ENCODE assay signal across 20 cellular contexts in the genomic region with DNA sequence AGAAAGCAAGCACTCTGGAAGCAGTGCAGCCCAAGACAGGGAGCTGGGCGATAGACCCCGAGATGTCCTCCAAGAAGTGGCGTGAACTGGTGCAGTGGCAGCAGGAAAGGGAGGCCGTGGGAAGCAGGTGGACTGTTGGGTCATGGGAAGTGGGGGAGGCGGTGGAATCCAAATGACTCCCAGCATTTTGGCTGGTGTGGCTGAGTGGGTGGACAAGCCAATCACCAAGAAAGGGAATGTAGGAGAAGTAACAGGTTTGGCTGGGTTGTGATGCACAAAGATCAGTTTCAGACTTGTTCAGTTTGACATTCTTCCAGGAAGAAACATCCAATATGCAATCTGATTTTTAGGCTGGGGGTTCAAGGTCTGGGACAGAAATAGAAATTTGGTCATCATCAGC. TPM values are rescaled to one million over a fixed set of nuclear protein-coding genes. Genes with fewer than 3 reads are reported as not detected.
DNase-seq lines count a peak whose midpoint lies in the region; ATAC-seq and TF ChIP-seq lines count a peak whose summit lies in the region.
"Had no signal": no experiment of that assay in that cellular context is flagged by ENCODE, and none has a peak within 500 bp of the region (broad histone marks: within the 10 kb centered on the region; RNA-seq: fewer than 3 reads in every experiment).

No MANE protein-coding gene starts in this region.

- no peaks in the 10 kb centered on the region for H3K79me2 ChIP-seq in GM23338 (replicated peaks; ENCODE audit: insufficient read depth)

- H3K36me3 ChIP-seq in breast epithelium: no peaks in the 10 kb centered on the region
- H3K36me3 ChIP-seq in prostate gland: no peaks in the 10 kb centered on the region
- H3K36me3 ChIP-seq in GM23338 (ENCODE audit: insufficient read depth): no peaks in the 10 kb centered on the region
- H3K36me3 ChIP-seq: BLaER1 had no signal

- TF ChIP-seq CTCF in breast epithelium (IDR thresholded peaks at IDR 0.05) (no peak), glutamatergic neuron (IDR thresholded peaks at IDR 0.05; ENCODE audit: partially characterized antibody, unreplicated experiment) (no peak), prostate gland (IDR thresholded peaks at IDR 0.05) (no peak), GM23338 (conservative IDR thresholded peaks at IDR 0.05; ENCODE audit: low read depth in 2 of 2) (no peak)

- H3K27ac Mint-ChIP-seq in glutamatergic neuron (ENCODE audit: unreplicated experiment): peak overlapping the region; percentile 7
- H3K27ac Mint-ChIP-seq in GM23338: no peak overlapping the region
- H3K27ac Mint-ChIP-seq: CD8-positive, alpha-beta T cell had no signal

- H2AFZ ChIP-seq in GM23338: no peak overlapping the region
- H2AFZ ChIP-seq: GM23248 had no signal

- no peak for TF ChIP-seq POLR2A in breast epithelium (IDR thresholded peaks at IDR 0.05)
- TF ChIP-seq POLR2A in prostate gland (IDR thresholded peaks at IDR 0.05): no peak

- H3K27me3 ChIP-seq in breast epithelium (no peaks in the 10 kb centered on the region), prostate gland (replicated peaks; ENCODE audit: insufficient read depth) (no peaks in the 10 kb centered on the region), GM23338 (ENCODE audit: insufficient read depth) (no peaks in the 10 kb centered on the region)
- H3K27me3 ChIP-seq: BLaER1 had no signal

- peaks cover 0 to 9% of the 10 kb centered on the region in 2 donors for H3K9me3 ChIP-seq in breast epithelium
- H3K9me3 ChIP-seq in prostate gland: no peaks in the 10 kb centered on the region

- H3K9me3 Mint-ChIP-seq in glutamatergic neuron (ENCODE audit: unreplicated experiment): peaks cover 6% of the 10 kb centered on the region
- H3K9me3 Mint-ChIP-seq in GM23338: peaks cover 7% of the 10 kb centered on the region

- no peak overlapping the region for H3K4me3 ChIP-seq in breast epithelium
- H3K4me3 ChIP-seq in prostate gland: no peak overlapping the region
- no peak overlapping the region for H3K4me3 ChIP-seq in GM23338
- H3K4me3 ChIP-seq: BLaER1, GM12878, GM23248 had no signal

- no peaks in the 10 kb centered on the region for H4K20me1 ChIP-seq in GM23338 (replicated peaks; ENCODE audit: insufficient read depth)
- H4K20me1 ChIP-seq: BLaER1 had no signal

- H3F3A ChIP-seq in GM23338 (replicated peaks; ENCODE audit: low read depth): no peaks in the 10 kb centered on the region

- ATAC-seq in GM23338: no peak
- ATAC-seq: CD8-positive, alpha-beta T cell; GM12878; Right ventricle myocardium inferior had no signal

- no peaks in the 10 kb centered on the region for H3K9me2 ChIP-seq in GM23338 (ENCODE audit: insufficient read depth)

- 59% methylated on average over 5 of the region's 5 CpGs for WGBS in prostate gland

- H3K4me1 ChIP-seq in breast epithelium (peaks cover 0 to 10% of the 10 kb centered on the region in 2 donors), prostate gland (replicated peaks) (no peaks in the 10 kb centered on the region), GM23338 (ENCODE audit: insufficient read depth) (no peaks in the 10 kb centered on the region)
- H3K4me1 ChIP-seq: BLaER1 had no signal

- H3K36me3 Mint-ChIP-seq in glutamatergic neuron (ENCODE audit: unreplicated experiment): peaks cover 8% of the 10 kb centered on the region
- H3K36me3 Mint-ChIP-seq in GM23338 (ENCODE audit: low read depth): 0 out of 3 replicates have a peak, but pooled peaks cover 2% of the 10 kb centered on the region

- intact Hi-C loops in breast epithelium (cut with DNase I; ENCODE audit: low total_unique reads) (no loop called here), prostate gland (cut with DNase I) (no loop called here)

- H3K4me1 Mint-ChIP-seq in glutamatergic neuron (ENCODE audit: low read depth, unreplicated experiment): peaks cover 15% of the 10 kb centered on the region
- H3K4me1 Mint-ChIP-seq in GM23338: no peaks in the 10 kb centered on the region

- no peak overlapping the region for H3K4me2 ChIP-seq in GM23338
- H3K4me2 ChIP-seq: BLaER1 had no signal

- H3K4me3 Mint-ChIP-seq in glutamatergic neuron (ENCODE audit: unreplicated experiment) (no peak overlapping the region), GM23338 (no peak overlapping the region; the same call in 2 of the 3 replicates)
- H3K4me3 Mint-ChIP-seq: CD8-positive, alpha-beta T cell had no signal

- DNase-seq in ELF-1 (ENCODE audit: low read depth, low spot score): peak; percentile 4
- DNase-seq in breast epithelium (ENCODE audit: low spot score in 2 of 2): peak in 1 of 2 donors; percentile 83
- DNase-seq in glutamatergic neuron: no peak
- DNase-seq in prostate gland (ENCODE audit: low spot score): peak; percentile 21
- no peak for DNase-seq in substantia nigra (lab: John Stamatoyannopoulos, UW)
- DNase-seq in kidney glomerular epithelial cell (lab: John Stamatoyannopoulos, UW): no peak
- no peak for DNase-seq in SIG-M5 treated with dmso at 0.1 percent for 504 hours (lab: John Stamatoyannopoulos, UW; ENCODE audit: unreplicated experiment)
- DNase-seq in GM23338 (ENCODE audit: low spot score): no peak
- DNase-seq: CD8-positive, alpha-beta T cell; DND-41; GDM1; GM23248; IMR-90; Karpas-422; MM.1S; NCI-H1092 treated with DMSO at 0.1 percent for 48 hours; NCI-H2227 treated with DMSO at 0.1 percent for 48 hours had no signal

- H3K27ac ChIP-seq in breast epithelium (peak overlapping the region; percentile 23 to 25), prostate gland (no peak overlapping the region), substantia nigra (ENCODE audit: low read depth, low read length, poor library complexity, severe bottlenecking) (no peak overlapping the region), GM23338 (ENCODE audit: low read depth) (no peak overlapping the region)
- H3K27ac ChIP-seq: BLaER1, GM23248 had no signal

- H3K27me3 Mint-ChIP-seq in glutamatergic neuron (ENCODE audit: unreplicated experiment): peaks cover 9% of the 10 kb centered on the region
- peaks cover 3% of the 10 kb centered on the region for H3K27me3 Mint-ChIP-seq in GM23338 (ENCODE audit: insufficient read depth, low read depth, poor library complexity)

TF ChIP-seq in GM23338, 12 proteins besides CTCF, POLR2A, EP300 and RAD21 (continues in another document):
- TF ChIP-seq, protein P1, sequence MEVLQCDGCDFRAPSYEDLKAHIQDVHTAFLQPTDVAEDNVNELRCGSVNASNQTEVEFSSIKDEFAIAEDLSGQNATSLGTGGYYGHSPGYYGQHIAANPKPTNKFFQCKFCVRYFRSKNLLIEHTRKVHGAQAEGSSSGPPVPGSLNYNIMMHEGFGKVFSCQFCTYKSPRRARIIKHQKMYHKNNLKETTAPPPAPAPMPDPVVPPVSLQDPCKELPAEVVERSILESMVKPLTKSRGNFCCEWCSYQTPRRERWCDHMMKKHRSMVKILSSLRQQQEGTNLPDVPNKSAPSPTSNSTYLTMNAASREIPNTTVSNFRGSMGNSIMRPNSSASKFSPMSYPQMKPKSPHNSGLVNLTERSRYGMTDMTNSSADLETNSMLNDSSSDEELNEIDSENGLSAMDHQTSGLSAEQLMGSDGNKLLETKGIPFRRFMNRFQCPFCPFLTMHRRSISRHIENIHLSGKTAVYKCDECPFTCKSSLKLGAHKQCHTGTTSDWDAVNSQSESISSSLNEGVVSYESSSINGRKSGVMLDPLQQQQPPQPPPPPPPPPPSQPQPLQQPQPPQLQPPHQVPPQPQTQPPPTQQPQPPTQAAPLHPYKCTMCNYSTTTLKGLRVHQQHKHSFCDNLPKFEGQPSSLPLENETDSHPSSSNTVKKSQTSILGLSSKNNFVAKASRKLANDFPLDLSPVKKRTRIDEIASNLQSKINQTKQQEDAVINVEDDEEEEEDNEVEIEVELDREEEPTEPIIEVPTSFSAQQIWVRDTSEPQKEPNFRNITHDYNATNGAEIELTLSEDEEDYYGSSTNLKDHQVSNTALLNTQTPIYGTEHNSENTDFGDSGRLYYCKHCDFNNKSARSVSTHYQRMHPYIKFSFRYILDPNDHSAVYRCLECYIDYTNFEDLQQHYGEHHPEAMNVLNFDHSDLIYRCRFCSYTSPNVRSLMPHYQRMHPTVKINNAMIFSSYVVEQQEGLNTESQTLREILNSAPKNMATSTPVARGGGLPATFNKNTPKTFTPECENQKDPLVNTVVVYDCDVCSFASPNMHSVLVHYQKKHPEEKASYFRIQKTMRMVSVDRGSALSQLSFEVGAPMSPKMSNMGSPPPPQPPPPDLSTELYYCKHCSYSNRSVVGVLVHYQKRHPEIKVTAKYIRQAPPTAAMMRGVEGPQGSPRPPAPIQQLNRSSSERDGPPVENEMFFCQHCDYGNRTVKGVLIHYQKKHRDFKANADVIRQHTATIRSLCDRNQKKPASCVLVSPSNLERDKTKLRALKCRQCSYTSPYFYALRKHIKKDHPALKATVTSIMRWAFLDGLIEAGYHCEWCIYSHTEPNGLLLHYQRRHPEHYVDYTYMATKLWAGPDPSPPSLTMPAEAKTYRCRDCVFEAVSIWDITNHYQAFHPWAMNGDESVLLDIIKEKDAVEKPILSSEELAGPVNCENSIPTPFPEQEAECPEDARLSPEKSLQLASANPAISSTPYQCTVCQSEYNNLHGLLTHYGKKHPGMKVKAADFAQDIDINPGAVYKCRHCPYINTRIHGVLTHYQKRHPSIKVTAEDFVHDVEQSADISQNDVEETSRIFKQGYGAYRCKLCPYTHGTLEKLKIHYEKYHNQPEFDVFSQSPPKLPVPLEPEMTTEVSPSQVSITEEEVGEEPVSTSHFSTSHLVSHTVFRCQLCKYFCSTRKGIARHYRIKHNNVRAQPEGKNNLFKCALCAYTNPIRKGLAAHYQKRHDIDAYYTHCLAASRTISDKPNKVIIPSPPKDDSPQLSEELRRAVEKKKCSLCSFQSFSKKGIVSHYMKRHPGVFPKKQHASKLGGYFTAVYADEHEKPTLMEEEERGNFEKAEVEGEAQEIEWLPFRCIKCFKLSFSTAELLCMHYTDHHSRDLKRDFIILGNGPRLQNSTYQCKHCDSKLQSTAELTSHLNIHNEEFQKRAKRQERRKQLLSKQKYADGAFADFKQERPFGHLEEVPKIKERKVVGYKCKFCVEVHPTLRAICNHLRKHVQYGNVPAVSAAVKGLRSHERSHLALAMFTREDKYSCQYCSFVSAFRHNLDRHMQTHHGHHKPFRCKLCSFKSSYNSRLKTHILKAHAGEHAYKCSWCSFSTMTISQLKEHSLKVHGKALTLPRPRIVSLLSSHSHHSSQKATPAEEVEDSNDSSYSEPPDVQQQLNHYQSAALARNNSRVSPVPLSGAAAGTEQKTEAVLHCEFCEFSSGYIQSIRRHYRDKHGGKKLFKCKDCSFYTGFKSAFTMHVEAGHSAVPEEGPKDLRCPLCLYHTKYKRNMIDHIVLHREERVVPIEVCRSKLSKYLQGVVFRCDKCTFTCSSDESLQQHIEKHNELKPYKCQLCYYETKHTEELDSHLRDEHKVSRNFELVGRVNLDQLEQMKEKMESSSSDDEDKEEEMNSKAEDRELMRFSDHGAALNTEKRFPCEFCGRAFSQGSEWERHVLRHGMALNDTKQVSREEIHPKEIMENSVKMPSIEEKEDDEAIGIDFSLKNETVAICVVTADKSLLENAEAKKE (CRISPR knock-in tag; IDR thresholded peaks at IDR 0.05): no peak
- no peak for TF ChIP-seq JUNB (IDR thresholded peaks at IDR 0.05; ENCODE audit: unreplicated experiment)
- no peak for TF ChIP-seq ZNF331 (CRISPR knock-in tag; IDR thresholded peaks at IDR 0.05; ENCODE audit: low read depth)

RNA-seq across cellular contexts. Expression of a gene that starts 46.0 kb away (rescaled TPM):
- total RNA-seq in breast epithelium (100 to 1,000 TPM; 142 to 215 (median 182) TPM), glutamatergic neuron (ENCODE audit: unreplicated experiment) (108 TPM), prostate gland (100 to 1,000 TPM in 1 of 2 donors, 10 to 100 TPM in 1; 84.2 to 162 TPM)
- 110 and 124 TPM in 2 replicates for total RNA-seq in GM23338 (2014; rRNA removed; shearing (Covaris generic))
- polyA plus RNA-seq in GM23338 (2016; fragmentation: Nextera tagmentation; extraction: Ambion mirVana): 473 and 607 TPM in 2 replicates

Comparison
In these comparisons a context has a peak if more than half of its experiments do, and no peak if none do; other contexts are left out.
1. DNase-seq: peak in ELF-1 (single experiment) and prostate gland (single experiment); none in glutamatergic neuron (single experiment), substantia nigra (0 of 49), kidney glomerular epithelial cell (single experiment), SIG-M5 treated with dmso at 0.1 percent for 504 hours (single experiment) and GM23338 (single experiment).
2. H3K27ac ChIP-seq: peak in breast epithelium (2 of 2); none in prostate gland (0 of 2), substantia nigra (single experiment) and GM23338 (single experiment).